Comparison of ENCODE assay signal across 9 cellular contexts in genomic region chr17:16872836-16873653, GRCh38.
DNase-seq lines count a peak whose midpoint lies in the region; ATAC-seq and TF ChIP-seq lines count a peak whose summit lies in the region.
"Had no signal": no experiment of that assay in that cellular context is flagged by ENCODE, and none has a peak within 500 bp of the region (broad histone marks: within the 10 kb centered on the region; RNA-seq: fewer than 3 reads in every experiment).

No MANE protein-coding gene starts in this region.

- H3K27ac ChIP-seq in mesenchymal stem cell (ENCODE audit: low read length, poor library complexity, severe bottlenecking) = no peak overlapping the region
- H3K27ac ChIP-seq: HL-60 had no signal

- H3K27me3 ChIP-seq in BE2C (no peaks in the 10 kb centered on the region), mesenchymal stem cell (ENCODE audit: control insufficient read depth in 1 of 2, insufficient read depth in 1 of 2, low read length in 2 of 2) (peaks cover 4 to 30% of the 10 kb centered on the region in 2 experiments)

- no peak overlapping the region for H4K91ac ChIP-seq in mesenchymal stem cell (ENCODE audit: low read length)

- H2AFZ ChIP-seq in mesenchymal stem cell (ENCODE audit: low read depth, low read length) = no peak overlapping the region

- H3K9ac ChIP-seq in mesenchymal stem cell (ENCODE audit: low read length) = no peak overlapping the region

- H3K4ac ChIP-seq in mesenchymal stem cell (ENCODE audit: low read depth in 1 of 2, low read length in 2 of 2) = no peak overlapping the region

- ATAC-seq in GM18858 (IDR thresholded peaks at IDR 0.05; ENCODE audit: unreplicated experiment) = no peak

- no peak overlapping the region for H4K8ac ChIP-seq in mesenchymal stem cell (ENCODE audit: low read length)

- no peak overlapping the region for H2BK12ac ChIP-seq in mesenchymal stem cell (ENCODE audit: low read length in 2 of 2)

- H3K36me3 Mint-ChIP-seq in MCF 10A (ENCODE audit: insufficient read depth, unreplicated experiment) = peaks cover 10% of the 10 kb centered on the region

- DNase-seq in BE2C (peak; percentile 23), GM20000 (ENCODE audit: low spot score) (peak; percentile 73), RPMI8226 (peak; percentile 41), MCF 10A (ENCODE audit: unreplicated experiment) (peak; percentile 53), mesenchymal stem cell (peak; percentile 4), pons (ENCODE audit: low spot score) (no peak), middle frontal gyrus (ENCODE audit: extremely low spot score, low spot score) (no peak)

- no peak overlapping the region for H2BK15ac ChIP-seq in mesenchymal stem cell (ENCODE audit: low read depth, poor library complexity, severe bottlenecking)

- no peak overlapping the region for H3K27ac Mint-ChIP-seq in MCF 10A (ENCODE audit: low read depth, unreplicated experiment)

- H3K4me1 ChIP-seq in BE2C (no peaks in the 10 kb centered on the region), mesenchymal stem cell (ENCODE audit: control insufficient read depth, insufficient read depth, low read depth, low read length) (no peaks in the 10 kb centered on the region)

- no TSS peak for BruUV-seq in MCF 10A (replicated peaks; lab: Mats Ljungman, UMichigan)

- WGBS in mesenchymal stem cell = 62% methylated on average over 12 of the region's 12 CpGs

- no peaks in the 10 kb centered on the region for H3K9me3 ChIP-seq in BE2C
- no peaks in the 10 kb centered on the region for H3K9me3 ChIP-seq in mesenchymal stem cell (ENCODE audit: control insufficient read depth, low read length)

- peak overlapping the region in 1 of 2 experiments; percentile 31 for H3K23ac ChIP-seq in mesenchymal stem cell (ENCODE audit: low read length in 2 of 2)

- H2BK5ac ChIP-seq in mesenchymal stem cell (ENCODE audit: low read depth, low read length, poor library complexity, severe bottlenecking) = no peak overlapping the region

- POLR2A ChIA-PET in MCF 10A (lab: Yijun Ruan, JAX) = no interaction called here

- intact Hi-C loops in MCF 10A (cut with micrococcal nuclease) = no loop called here

- no peaks in the 10 kb centered on the region for H3K9me3 Mint-ChIP-seq in MCF 10A (ENCODE audit: unreplicated experiment)

- H3K4me3 ChIP-seq in BE2C (ENCODE audit: low read depth, low read length) (no peak overlapping the region), mesenchymal stem cell (ENCODE audit: insufficient read depth in 1 of 2, low read depth in 1 of 2, low read length in 2 of 2) (no peak overlapping the region)

- CTCF ChIA-PET in MCF 10A (lab: Yijun Ruan, JAX) = no interaction called here

- no peak overlapping the region for H2AK5ac ChIP-seq in mesenchymal stem cell (ENCODE audit: low read length, severe bottlenecking)

- peaks cover 5% of the 10 kb centered on the region for H3K4me1 Mint-ChIP-seq in MCF 10A (ENCODE audit: insufficient read depth, unreplicated experiment)

- H3K36me3 ChIP-seq in BE2C (no peaks in the 10 kb centered on the region), mesenchymal stem cell (ENCODE audit: control insufficient read depth in 1 of 2, insufficient read depth in 2 of 2, low read depth in 1 of 2, low read length in 2 of 2) (no peaks in the 10 kb centered on the region)

- H3K27me3 Mint-ChIP-seq in MCF 10A (ENCODE audit: insufficient read depth, unreplicated experiment) = no peaks in the 10 kb centered on the region

- H3K14ac ChIP-seq in mesenchymal stem cell (ENCODE audit: low read length in 2 of 2) = no peak overlapping the region

- H3K4me3 Mint-ChIP-seq in MCF 10A (ENCODE audit: unreplicated experiment) = no peak overlapping the region

- no peak overlapping the region for H3K4me2 ChIP-seq in mesenchymal stem cell (ENCODE audit: low read length, poor library complexity, severe bottlenecking)

- H3K18ac ChIP-seq in mesenchymal stem cell (ENCODE audit: low read depth in 1 of 2, low read length in 2 of 2) = no peak overlapping the region

- no peaks in the 10 kb centered on the region for H3K79me1 ChIP-seq in mesenchymal stem cell (replicated peaks; ENCODE audit: low read length, poor library complexity, severe bottlenecking)

- no peak overlapping the region for H2BK120ac ChIP-seq in mesenchymal stem cell (ENCODE audit: low read depth, low read length)

- peak; percentile 53 for TF ChIP-seq CTCF in BE2C (IDR thresholded peaks at IDR 0.05; ENCODE audit: low read depth, low read length)
- peak; percentile 54 for TF ChIP-seq CTCF in GM20000 (IDR thresholded peaks at IDR 0.05; ENCODE audit: extremely low read depth, missing control alignments)
- TF ChIP-seq CTCF in MCF 10A (IDR thresholded peaks at IDR 0.05; ENCODE audit: unreplicated experiment) = peak; percentile 84

Comparison
In these comparisons a context has a peak if more than half of its experiments do, and no peak if none do; other contexts are left out.
1. DNase-seq: peak in BE2C (single experiment), GM20000 (single experiment), RPMI8226 (single experiment), MCF 10A (single experiment) and mesenchymal stem cell (single experiment); none in pons (single experiment) and middle frontal gyrus (single experiment).
2. Peak in every context shown above with its lines, with median percentiles within 50 percentile points of each other: CTCF ChIP-seq.